7 cellular contexts compared by ENCODE assay signal in the genomic region with DNA sequence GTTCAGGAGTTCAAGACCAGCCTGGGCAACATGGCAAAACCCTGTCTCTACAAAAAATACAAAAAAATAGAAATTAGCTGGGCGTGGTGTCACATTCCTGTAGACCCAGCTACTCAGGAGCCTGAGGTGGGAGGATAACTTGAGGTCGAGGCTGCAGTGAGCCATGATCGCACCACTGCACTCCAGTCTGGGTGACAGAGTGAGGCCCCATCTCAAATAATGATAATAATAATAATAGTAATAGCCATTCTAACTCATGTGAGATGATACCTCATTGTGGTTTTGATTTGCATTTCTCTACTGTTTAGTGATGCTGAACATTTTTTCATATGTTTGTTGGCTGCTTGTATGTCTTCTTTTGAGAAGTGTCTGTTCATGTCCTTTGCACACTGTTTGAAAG.
DNase-seq lines count a peak whose midpoint lies in the region; ATAC-seq, FAIRE-seq and TF ChIP-seq lines count a peak whose summit lies in the region.
"Not testable (repeated sequence)": the region's sequence is repeated elsewhere in the genome, so short reads cannot be mapped to it uniquely, and the experiment has no call there.

No MANE protein-coding gene starts in this region.

- not testable (repeated sequence) for H3K9ac ChIP-seq in MM.1S (ENCODE audit: low read length)

- not testable (repeated sequence) for H3K79me2 ChIP-seq in MM.1S (ENCODE audit: low read length)

- not testable (repeated sequence) for DNase-seq in GM18507 (ENCODE audit: extremely low spot score, insufficient read length, low read depth); MM.1S

- H3K4me1 ChIP-seq in MM.1S (ENCODE audit: low read length): peaks cover 75% of the 10 kb centered on the region

- H3K9me3 ChIP-seq in MM.1S (replicated peaks; ENCODE audit: insufficient read depth, low read length): not testable (repeated sequence)

- not testable (repeated sequence) for H4K20me1 ChIP-seq in MM.1S (ENCODE audit: insufficient read depth, low read length)

- peak; percentile 82 for FAIRE-seq in GM18507 (lab: Jason Lieb, UNC)

- H3K27me3 ChIP-seq in MM.1S (replicated peaks; ENCODE audit: insufficient read depth, low read length): not testable (repeated sequence)

- not testable (repeated sequence) for H2AFZ ChIP-seq in MM.1S (ENCODE audit: low read length)

- not testable (repeated sequence) for TF ChIP-seq CTCF in MM.1S (IDR thresholded peaks at IDR 0.05; ENCODE audit: low read length)

- H3K9me2 ChIP-seq in MM.1S (replicated peaks; ENCODE audit: insufficient read depth, low read length): not testable (repeated sequence)

- peak overlapping the region; percentile 88; the same call in 1 of the 2 replicates for H3K27ac ChIP-seq in MM.1S (ENCODE audit: low read length)

- H3K36me3 ChIP-seq in MM.1S (replicated peaks; ENCODE audit: insufficient read depth, low read length): not testable (repeated sequence)

- ATAC-seq in GM18909 (IDR thresholded peaks at IDR 0.05; ENCODE audit: poor library complexity, unreplicated experiment) (peak; percentile 31), GM21390 (IDR thresholded peaks at IDR 0.05; ENCODE audit: unreplicated experiment) (peak; percentile 33), HG02642 (IDR thresholded peaks at IDR 0.05; ENCODE audit: poor library complexity, unreplicated experiment) (peak; percentile 37), HG03060 (IDR thresholded peaks at IDR 0.05; ENCODE audit: low read depth, unreplicated experiment) (peak; percentile 32), HG03432 (IDR thresholded peaks at IDR 0.05; ENCODE audit: unreplicated experiment) (peak; percentile 24)

- H3F3A ChIP-seq in MM.1S (ENCODE audit: insufficient read depth, low read length): peaks cover 50% of the 10 kb centered on the region

- H3K4me2 ChIP-seq in MM.1S (ENCODE audit: low read depth, low read length): not testable (repeated sequence)

- H3K4me3 ChIP-seq in MM.1S (ENCODE audit: low read length): not testable (repeated sequence)
